8 cellular contexts compared by ENCODE assay signal in the genomic region with DNA sequence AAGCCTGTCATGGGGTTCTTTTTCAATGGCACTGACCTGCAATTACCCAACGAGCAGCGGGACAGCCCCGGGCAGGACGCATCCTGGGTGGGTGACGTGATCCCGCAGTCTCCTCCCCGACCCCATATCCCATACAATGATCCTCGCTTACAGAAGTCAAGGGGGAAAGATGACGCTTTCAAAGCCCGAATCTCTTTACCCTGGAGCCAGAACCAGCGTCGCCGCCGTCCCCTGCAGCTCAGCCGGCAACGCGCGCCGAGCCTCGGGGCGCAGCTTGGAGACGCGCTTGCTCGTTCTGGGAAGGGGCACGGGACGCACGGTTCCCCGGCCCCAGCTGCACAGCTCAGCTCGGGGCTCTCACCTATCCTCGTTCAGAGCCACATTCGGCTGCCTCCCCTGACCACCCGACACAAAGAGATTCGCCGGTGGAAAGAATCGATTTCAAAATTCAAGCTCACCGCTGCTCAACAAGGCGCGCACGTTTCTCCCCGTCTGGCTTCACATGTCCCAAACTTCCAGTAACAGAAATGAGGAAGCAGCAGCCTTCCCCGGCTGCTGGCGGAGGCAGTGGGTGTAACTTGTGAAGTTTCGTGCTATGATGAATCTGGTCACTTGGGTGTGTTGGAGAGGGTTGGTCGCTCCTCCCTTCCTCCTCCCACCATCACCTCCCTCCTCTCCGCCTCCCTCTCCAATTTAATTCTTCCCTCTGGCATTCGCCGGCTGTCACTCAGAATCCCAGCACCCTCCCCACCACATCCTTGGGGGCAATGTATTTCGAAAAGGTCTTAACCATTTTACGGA. TPM values are rescaled to one million over a fixed set of nuclear protein-coding genes. Genes with fewer than 3 reads are reported as not detected.
DNase-seq lines count a peak whose midpoint lies in the region; ATAC-seq and TF ChIP-seq lines count a peak whose summit lies in the region.

A gene with protein sequence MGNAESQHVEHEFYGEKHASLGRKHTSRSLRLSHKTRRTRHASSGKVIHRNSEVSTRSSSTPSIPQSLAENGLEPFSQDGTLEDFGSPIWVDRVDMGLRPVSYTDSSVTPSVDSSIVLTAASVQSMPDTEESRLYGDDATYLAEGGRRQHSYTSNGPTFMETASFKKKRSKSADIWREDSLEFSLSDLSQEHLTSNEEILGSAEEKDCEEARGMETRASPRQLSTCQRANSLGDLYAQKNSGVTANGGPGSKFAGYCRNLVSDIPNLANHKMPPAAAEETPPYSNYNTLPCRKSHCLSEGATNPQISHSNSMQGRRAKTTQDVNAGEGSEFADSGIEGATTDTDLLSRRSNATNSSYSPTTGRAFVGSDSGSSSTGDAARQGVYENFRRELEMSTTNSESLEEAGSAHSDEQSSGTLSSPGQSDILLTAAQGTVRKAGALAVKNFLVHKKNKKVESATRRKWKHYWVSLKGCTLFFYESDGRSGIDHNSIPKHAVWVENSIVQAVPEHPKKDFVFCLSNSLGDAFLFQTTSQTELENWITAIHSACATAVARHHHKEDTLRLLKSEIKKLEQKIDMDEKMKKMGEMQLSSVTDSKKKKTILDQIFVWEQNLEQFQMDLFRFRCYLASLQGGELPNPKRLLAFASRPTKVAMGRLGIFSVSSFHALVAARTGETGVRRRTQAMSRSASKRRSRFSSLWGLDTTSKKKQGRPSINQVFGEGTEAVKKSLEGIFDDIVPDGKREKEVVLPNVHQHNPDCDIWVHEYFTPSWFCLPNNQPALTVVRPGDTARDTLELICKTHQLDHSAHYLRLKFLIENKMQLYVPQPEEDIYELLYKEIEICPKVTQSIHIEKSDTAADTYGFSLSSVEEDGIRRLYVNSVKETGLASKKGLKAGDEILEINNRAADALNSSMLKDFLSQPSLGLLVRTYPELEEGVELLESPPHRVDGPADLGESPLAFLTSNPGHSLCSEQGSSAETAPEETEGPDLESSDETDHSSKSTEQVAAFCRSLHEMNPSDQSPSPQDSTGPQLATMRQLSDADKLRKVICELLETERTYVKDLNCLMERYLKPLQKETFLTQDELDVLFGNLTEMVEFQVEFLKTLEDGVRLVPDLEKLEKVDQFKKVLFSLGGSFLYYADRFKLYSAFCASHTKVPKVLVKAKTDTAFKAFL (N-terminal part only) (minus strand): TSS at position 582 of the 801 bp plus-strand sequence. CDS start 77,289 bp downstream, outside the sequence.

- peak within 1 kb of the TSS; percentile 81 for H3K4me3 Mint-ChIP-seq in activated CD4-positive, alpha-beta T cell treated with anti-CD3 and anti-CD28 coated beads, Interleukin-2, amount 10 ng/mL, durations not matched to agents 7 days and 5 days

- H3K9me3 ChIP-seq in AG04450 (ENCODE audit: control insufficient read depth, insufficient read depth, low read length) (no peaks in the 10 kb centered on the region), mucosa of descending colon (no peaks in the 10 kb centered on the region), thymus (ENCODE audit: control insufficient read depth) (no peaks in the 10 kb centered on the region)

- H3K4me1 ChIP-seq in mucosa of descending colon (ENCODE audit: low read depth) = peaks cover 2% of the 10 kb centered on the region
- H3K4me1 ChIP-seq in thymus (ENCODE audit: control insufficient read depth, insufficient read depth, low read length) = peaks cover 3% of the 10 kb centered on the region

- H3K4me3 ChIP-seq in AG04450 (ENCODE audit: low read depth, low read length) (peak within 1 kb of the TSS; percentile 59), HFF-Myc (replicated peaks; ENCODE audit: low read depth, low read length) (peak within 1 kb of the TSS; percentile 41), mucosa of descending colon (no peak within 1 kb of the TSS), thymus (ENCODE audit: low read length) (peak within 1 kb of the TSS; percentile 47)

- peak; percentile 76 for ATAC-seq in mucosa of descending colon
- no peak for ATAC-seq in GM19467 (IDR thresholded peaks at IDR 0.05; ENCODE audit: unreplicated experiment)
- ATAC-seq in HG03135 (IDR thresholded peaks at IDR 0.05; ENCODE audit: unreplicated experiment) = no peak

- intact Hi-C loops in mucosa of descending colon (cut with DNase I, micrococcal nuclease) = no loop called here

- CTCF ChIA-PET in AG04450 (lab: Charles Lee) = interaction anchor here (1.3 kb wide), 1 partner anchor 163 kb away, joined by 3 read pairs; no protein-coding TSS in a partner anchor
- CTCF ChIA-PET in activated CD4-positive, alpha-beta T cell treated with anti-CD3 and anti-CD28 coated beads, Interleukin-2, amount 10 ng/mL, durations not matched to agents 7 days and 5 days (lab: Charles Lee) = interaction anchor here (1.9 kb wide), 1 partner anchor 10 kb away, joined by 6 read pairs; no protein-coding TSS in a partner anchor

- DNase-seq in AG04450 (ENCODE audit: low read depth, low spot score) (no peak), HFF-Myc (ENCODE audit: extremely low read depth, low read depth) (no peak), epithelial cell of prostate (ENCODE audit: low read depth, low spot score) (peak; percentile 81), mucosa of descending colon (peak in 2 of 3 donors; percentile 35 to 43)
- no peak for DNase-seq in activated CD4-positive, alpha-beta T cell treated with anti-CD3 and anti-CD28 coated beads, Interleukin-2, amount 10 ng/mL, durations not matched to agents 7 days and 5 days

- POLR2A ChIA-PET in AG04450 (lab: Yijun Ruan, JAX) = interaction anchor here (0.8 kb wide), 1 partner anchor 33 kb away, joined by 3 read pairs; no protein-coding TSS in a partner anchor
- POLR2A ChIA-PET in activated CD4-positive, alpha-beta T cell treated with anti-CD3 and anti-CD28 coated beads, Interleukin-2, amount 10 ng/mL, durations not matched to agents 7 days and 5 days (lab: Charles Lee) = interaction anchor here (0.6 kb wide), 1 partner anchor 9 kb away, joined by 4 read pairs; no protein-coding TSS in a partner anchor

- no peaks in the 10 kb centered on the region for H3K9me3 Mint-ChIP-seq in activated CD4-positive, alpha-beta T cell treated with anti-CD3 and anti-CD28 coated beads, Interleukin-2, amount 10 ng/mL, durations not matched to agents 7 days and 5 days

- H3K36me3 ChIP-seq in mucosa of descending colon (ENCODE audit: low read depth) (no peaks in the 10 kb centered on the region), thymus (ENCODE audit: control insufficient read depth, insufficient read depth) (no peaks in the 10 kb centered on the region)

- peak within 1 kb of the TSS; percentile 73 for H3K27ac Mint-ChIP-seq in activated CD4-positive, alpha-beta T cell treated with anti-CD3 and anti-CD28 coated beads, Interleukin-2, amount 10 ng/mL, durations not matched to agents 7 days and 5 days

- WGBS in thymus = 3% methylated on average over 49 of the region's 49 CpGs

- peaks cover 23% of the 10 kb centered on the region for H3K27me3 Mint-ChIP-seq in activated CD4-positive, alpha-beta T cell treated with anti-CD3 and anti-CD28 coated beads, Interleukin-2, amount 10 ng/mL, durations not matched to agents 7 days and 5 days

- peaks cover 21% of the 10 kb centered on the region for H3K27me3 ChIP-seq in AG04450 (ENCODE audit: control insufficient read depth, insufficient read depth, low read length)
- peaks cover 23% of the 10 kb centered on the region for H3K27me3 ChIP-seq in thymus (ENCODE audit: control insufficient read depth, insufficient read depth)

- no peak within 1 kb of the TSS for H3K27ac ChIP-seq in AG04450 (ENCODE audit: low read depth, low read length)
- peak within 1 kb of the TSS; percentile 71 for H3K27ac ChIP-seq in epithelial cell of prostate
- peak within 1 kb of the TSS; percentile 12 for H3K27ac ChIP-seq in thymus (ENCODE audit: low read depth)

- H3K4me1 Mint-ChIP-seq in activated CD4-positive, alpha-beta T cell treated with anti-CD3 and anti-CD28 coated beads, Interleukin-2, amount 10 ng/mL, durations not matched to agents 7 days and 5 days = peaks cover 52% of the 10 kb centered on the region

- peaks cover 10% of the 10 kb centered on the region for H3K36me3 Mint-ChIP-seq in activated CD4-positive, alpha-beta T cell treated with anti-CD3 and anti-CD28 coated beads, Interleukin-2, amount 10 ng/mL, durations not matched to agents 7 days and 5 days (ENCODE audit: low read depth)

- TF ChIP-seq CTCF in AG04450 (IDR thresholded peaks at IDR 0.05; ENCODE audit: low read depth, low read length) = no peak
- TF ChIP-seq CTCF in HFF-Myc (IDR thresholded peaks at IDR 0.05; ENCODE audit: low read depth, low read length, missing control alignments) = no peak
- no peak for TF ChIP-seq CTCF in mucosa of descending colon (IDR thresholded peaks at IDR 0.05)

RNA-seq across cellular contexts. Expression of the gene that starts here (rescaled TPM):
- polyA plus RNA-seq in AG04450 (2011; rRNA removed) (2.0 and 2.1 TPM in 2 replicates), thymus (25.8 TPM)
- polyA minus RNA-seq in AG04450 (2011; rRNA and poly(A)+ RNA removed) = 7.4 and 10.6 TPM in 2 replicates
- 10 to 100 TPM; 55.7 to 59.1 TPM for total RNA-seq in activated CD4-positive, alpha-beta T cell treated with anti-CD3 and anti-CD28 coated beads, Interleukin-2, amount 10 ng/mL, durations not matched to agents 7 days and 5 days
- 10 to 100 TPM in 2 of 3 donors, 1 to 10 TPM in 1; 6.2 to 11.6 (median 10.4) TPM for total RNA-seq in mucosa of descending colon

Comparison
In these comparisons a context has a peak if more than half of its experiments do, and no peak if none do; other contexts are left out.
1. RNA of the gene that starts here (total RNA-seq): 55.7 to 59.1 TPM in activated CD4-positive, alpha-beta T cell treated with anti-CD3 and anti-CD28 coated beads, Interleukin-2, amount 10 ng/mL, durations not matched to agents 7 days and 5 days; 6.2 to 11.6 TPM in mucosa of descending colon; every median in the first group is over 4 times any median in the second.
2. DNase-seq: peak in epithelial cell of prostate (single experiment) and mucosa of descending colon (2 of 3); none in AG04450 (single experiment), HFF-Myc (single experiment) and activated CD4-positive, alpha-beta T cell treated with anti-CD3 and anti-CD28 coated beads, Interleukin-2, amount 10 ng/mL, durations not matched to agents 7 days and 5 days (single experiment).